8 cellular contexts compared by ENCODE assay signal in the genomic region with DNA sequence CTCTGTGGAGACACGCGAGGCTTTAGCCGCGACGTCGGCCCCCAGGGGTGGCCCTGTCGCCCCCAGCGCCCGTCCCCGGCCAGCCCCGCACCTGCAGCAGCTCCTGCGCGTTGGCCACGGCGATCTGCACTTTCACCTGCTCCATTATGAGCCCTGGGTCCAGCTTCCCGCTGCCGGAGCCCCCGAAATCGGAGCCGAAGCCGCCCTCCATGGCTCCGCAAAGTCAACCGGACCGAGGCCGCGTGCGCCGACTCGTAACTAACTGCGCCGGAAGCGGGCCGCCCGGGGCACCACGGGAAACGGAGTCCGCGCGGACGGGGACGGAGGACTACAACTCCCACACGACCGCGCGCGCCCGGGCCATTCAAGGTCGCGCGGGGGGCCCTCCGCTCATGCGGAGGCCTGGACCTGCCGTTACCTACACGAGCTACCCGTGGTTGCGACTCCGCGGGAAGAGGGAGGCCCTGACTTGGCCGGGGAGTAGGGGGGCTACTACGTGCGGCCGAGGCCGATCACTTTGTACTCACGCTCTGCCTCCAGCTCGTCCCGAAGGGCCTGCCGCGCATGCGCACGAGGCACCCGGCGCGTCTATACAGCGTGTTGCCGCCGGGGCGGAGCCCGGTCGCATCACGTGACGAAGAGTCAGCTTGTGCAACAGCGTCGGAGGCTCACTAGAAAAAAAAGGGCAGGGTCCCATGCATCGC. TPM values are rescaled to one million over a fixed set of nuclear protein-coding genes. Genes with fewer than 3 reads are reported as not detected.
DNase-seq lines count a peak whose midpoint lies in the region; ATAC-seq and TF ChIP-seq lines count a peak whose summit lies in the region.

A gene (minus strand): TSS at position 264 of the 704 bp plus-strand sequence. CDS start 53 bp downstream, at position 211.

- peak within 1 kb of the TSS; percentile 83 for H3K27ac ChIP-seq in temporal lobe (ENCODE audit: low read depth, low read length)

- H3K9me3 Mint-ChIP-seq in activated naive CD4-positive, alpha-beta T cell treated with anti-CD3 and anti-CD28 coated beads, Interleukin-2, amount 50 U/mL, for 72 hours, result no peaks in the 10 kb centered on the region

- no peak for TF ChIP-seq CTCF in omental fat pad (IDR thresholded peaks at IDR 0.05)

- H3K27ac Mint-ChIP-seq in activated naive CD4-positive, alpha-beta T cell treated with anti-CD3 and anti-CD28 coated beads, Interleukin-2, amount 50 U/mL, for 72 hours, result peak within 1 kb of the TSS; percentile 96 to 99

- ATAC-seq in HG02642 (IDR thresholded peaks at IDR 0.05; ENCODE audit: poor library complexity, unreplicated experiment), result peak; percentile 79
- peak; percentile 91 to 93 for ATAC-seq in activated naive CD4-positive, alpha-beta T cell treated with anti-CD3 and anti-CD28 coated beads, Interleukin-2, amount 50 U/mL, for 72 hours
- ATAC-seq in omental fat pad (ENCODE audit: low FRiP score), result peak; percentile 93

- DNase-seq in NCI-H1105 treated with DMSO at 0.1 percent for 48 hours (lab: John Stamatoyannopoulos, UW), result peak; percentile 95
- DNase-seq in SKM-1 treated with dmso at 0.1 percent for 144 hours (lab: John Stamatoyannopoulos, UW; ENCODE audit: unreplicated experiment), result peak; percentile 87
- DNase-seq in activated naive CD4-positive, alpha-beta T cell treated with anti-CD3 and anti-CD28 coated beads, Interleukin-2, amount 50 U/mL, for 72 hours (ENCODE audit: low spot score in 2 of 2), result peak; percentile 97 to 98
- DNase-seq in glomerular endothelial cell (ENCODE audit: extremely low read depth, low read depth, low spot score), result peak; percentile 70
- peak; percentile 92 for DNase-seq in omental fat pad (ENCODE audit: low spot score)

- TF ChIP-seq POLR2A in GM10847 (IDR thresholded peaks at IDR 0.05; ENCODE audit: extremely low read depth, insufficient read length), result peak; percentile 52

- peaks cover 13 to 14% of the 10 kb centered on the region in 2 donors for H3K36me3 Mint-ChIP-seq in activated naive CD4-positive, alpha-beta T cell treated with anti-CD3 and anti-CD28 coated beads, Interleukin-2, amount 50 U/mL, for 72 hours

RNA-seq across cellular contexts. Expression of the gene that starts here (rescaled TPM):
- 100 to 1,000 TPM in 1 of 2 donors, 10 to 100 TPM in 1; 46.5 to 103 TPM for total RNA-seq in activated naive CD4-positive, alpha-beta T cell treated with anti-CD3 and anti-CD28 coated beads, Interleukin-2, amount 50 U/mL, for 72 hours
- 47.1 and 52.1 TPM in 2 replicates for total RNA-seq in glomerular endothelial cell
- total RNA-seq in omental fat pad, result 10 to 100 TPM; 28.8 to 43.6 (median 41.1) TPM
- 19.9 TPM for total RNA-seq in temporal lobe

Comparison
In these comparisons a context has a peak if more than half of its experiments do, and no peak if none do; other contexts are left out.
1. Peak in every context shown above with its lines: DNase-seq, ATAC-seq and H3K27ac ChIP-seq.